In genomic region chr1:21351898-21352297, GRCh38 we compare ENCODE assay signal across 37 cellular contexts.
"Had no signal": no experiment of that assay in that cellular context is flagged by ENCODE, and none has a peak within 500 bp of the region (broad histone marks: within the 10 kb centered on the region; RNA-seq: fewer than 3 reads in every experiment).

No MANE protein-coding gene starts in this region.

- H3K9me3 Mint-ChIP-seq: activated B cell treated with CpG ODN at 0.5 μM for 24 hours; activated CD4-positive, alpha-beta memory T cell treated with anti-CD3 and anti-CD28 coated beads for 36 hours; activated CD4-positive, alpha-beta T cell treated with anti-CD3 and anti-CD28 coated beads, Interleukin-2, amount 10 ng/mL, durations not matched to agents 24 days and 14 days; activated CD8-positive, alpha-beta T cell treated with anti-CD3 and anti-CD28 coated beads for 36 hours; activated naive CD4-positive, alpha-beta T cell treated with anti-CD3 and anti-CD28 coated beads, Interleukin-2, amount 10 ng/mL, durations not matched to agents 7 days and 5 days; activated naive CD4-positive, alpha-beta T cell treated with anti-CD3 and anti-CD28 coated beads, Interleukin-2, amount 50 U/mL, for 24 hours; activated naive CD8-positive, alpha-beta T cell treated with anti-CD3 and anti-CD28 coated beads, Interleukin-2, amount 10 ng/mL, durations not matched to agents 7 days and 5 days; activated naive CD8-positive, alpha-beta T cell treated with anti-CD3 and anti-CD28 coated beads, Interleukin-2, amount 50 U/mL, for 24 hours; activated T-cell treated with anti-CD3 and anti-CD28 coated beads, Interleukin-2, amount 50 U/mL, for 4 hours; activated T-cell treated with anti-CD3 and anti-CD28 coated beads, Interleukin-2, amount 50 U/mL, for 72 hours; activated T-helper 1 cell treated with anti-CD3 and anti-CD28 coated beads, Interleukin-12 subunit alpha, Interleukin-12 subunit beta, Interleukin-2, Interleukin-4 antibody, amounts not matched to agents 30 ng/mL and 10 ng/mL and 1 ng/mL, durations not matched to agents 14 hours and 24 hours and 36 hours; activated T-helper 17 cell treated with anti-CD3 and anti-CD28 coated beads, Interleukin-2, amount 50 U/mL, for 72 hours; T-helper 1 cell treated with Interleukin-12 subunit alpha and Interleukin-12 subunit beta and Interleukin-4 antibody, amounts not matched to agents 30 μg/mL and 1 μg/mL, for 36 hours; T-helper 2 cell treated with Interferon-gamma antibody and Interleukin-4, amounts not matched to agents 5 μg/mL and 100 μg/mL, for 36 hours had no signal

- H3K4me3 Mint-ChIP-seq: activated B cell treated with CpG ODN at 0.5 μM for 24 hours; activated CD4-positive, alpha-beta memory T cell treated with anti-CD3 and anti-CD28 coated beads for 36 hours; activated CD4-positive, alpha-beta T cell treated with anti-CD3 and anti-CD28 coated beads, Interleukin-2, amount 10 ng/mL, durations not matched to agents 24 days and 14 days; activated CD8-positive, alpha-beta T cell treated with anti-CD3 and anti-CD28 coated beads for 36 hours; activated naive CD4-positive, alpha-beta T cell treated with anti-CD3 and anti-CD28 coated beads, Interleukin-2, amount 10 ng/mL, durations not matched to agents 7 days and 5 days; activated naive CD4-positive, alpha-beta T cell treated with anti-CD3 and anti-CD28 coated beads, Interleukin-2, amount 50 U/mL, for 24 hours; activated naive CD8-positive, alpha-beta T cell; activated naive CD8-positive, alpha-beta T cell treated with anti-CD3 and anti-CD28 coated beads, Interleukin-2, amount 10 ng/mL, durations not matched to agents 7 days and 5 days; activated naive CD8-positive, alpha-beta T cell treated with anti-CD3 and anti-CD28 coated beads, Interleukin-2, amount 50 U/mL, for 24 hours; activated T-cell treated with anti-CD3 and anti-CD28 coated beads, Interleukin-2, amount 50 U/mL, for 4 hours; activated T-cell treated with anti-CD3 and anti-CD28 coated beads, Interleukin-2, amount 50 U/mL, for 72 hours; activated T-helper 1 cell treated with anti-CD3 and anti-CD28 coated beads, Interleukin-12 subunit alpha, Interleukin-12 subunit beta, Interleukin-2, Interleukin-4 antibody, amounts not matched to agents 30 ng/mL and 10 ng/mL and 1 ng/mL, durations not matched to agents 14 hours and 24 hours and 36 hours; activated T-helper 17 cell treated with anti-CD3 and anti-CD28 coated beads, Interleukin-2, amount 50 U/mL, for 72 hours; T-helper 1 cell treated with Interleukin-12 subunit alpha and Interleukin-12 subunit beta and Interleukin-4 antibody, amounts not matched to agents 30 μg/mL and 1 μg/mL, for 36 hours; T-helper 2 cell treated with Interferon-gamma antibody and Interleukin-4, amounts not matched to agents 5 μg/mL and 100 μg/mL, for 36 hours had no signal

- ATAC-seq: activated CD8-positive, alpha-beta T cell treated with anti-CD3 and anti-CD28 coated beads for 36 hours; activated naive CD8-positive, alpha-beta T cell treated with anti-CD3 and anti-CD28 coated beads, Interleukin-2, amount 50 U/mL, for 24 hours; activated T-cell treated with anti-CD3 and anti-CD28 coated beads, Interleukin-2, amount 50 U/mL, for 4 hours; activated T-cell treated with anti-CD3 and anti-CD28 coated beads, Interleukin-2, amount 50 U/mL, for 72 hours; activated T-helper 17 cell treated with anti-CD3 and anti-CD28 coated beads, Interleukin-2, amount 50 U/mL, for 72 hours; body of pancreas had no signal

- DNase-seq: activated B cell treated with CpG ODN at 0.5 μM for 24 hours; activated CD4-positive, alpha-beta memory T cell treated with anti-CD3 and anti-CD28 coated beads for 36 hours; activated CD4-positive, alpha-beta T cell treated with anti-CD3 and anti-CD28 coated beads for 4 hours; activated CD4-positive, alpha-beta T cell treated with anti-CD3 and anti-CD28 coated beads, Interleukin-2, amount 10 ng/mL, durations not matched to agents 24 days and 14 days; activated CD4-positive, alpha-beta T cell treated with anti-CD3 and anti-CD28 coated beads, Interleukin-2, amount 50 U/mL, for 1 hour; activated CD4-positive, alpha-beta T cell treated with anti-CD3 and anti-CD28 coated beads, Interleukin-2, amount 50 U/mL, for 4 hours; activated CD4-positive, CD25-positive, alpha-beta regulatory T cell treated with anti-CD3 and anti-CD28 coated beads, Interleukin-2, amount 50 U/mL, for 72 hours; activated CD8-positive, alpha-beta memory T cell treated with anti-CD3 and anti-CD28 coated beads, Interleukin-2, amount 50 U/mL, for 4 hours; activated CD8-positive, alpha-beta T cell treated with anti-CD3 and anti-CD28 coated beads for 36 hours; activated effector memory CD4-positive, alpha-beta T cell treated with anti-CD3 and anti-CD28 coated beads, Interleukin-2, amount 50 U/mL, for 16 hours; activated gamma-delta T cell treated with Interleukin-2 at 50 U/mL for 16 hours; activated naive CD4-positive, alpha-beta T cell; activated naive CD4-positive, alpha-beta T cell treated with anti-CD3 and anti-CD28 coated beads, Interleukin-2, amount 10 ng/mL, durations not matched to agents 7 days and 5 days; activated naive CD8-positive, alpha-beta T cell treated with anti-CD3 and anti-CD28 coated beads, Interleukin-2, amount 10 ng/mL, durations not matched to agents 7 days and 5 days; activated naive CD8-positive, alpha-beta T cell treated with anti-CD3 and anti-CD28 coated beads, Interleukin-2, amount 50 U/mL, for 24 hours; activated T-cell treated with anti-CD3 and anti-CD28 coated beads for 4 hours; activated T-cell treated with anti-CD3 and anti-CD28 coated beads, Interleukin-2, amount 50 U/mL, for 1 hour; activated T-cell treated with anti-CD3 and anti-CD28 coated beads, Interleukin-2, amount 50 U/mL, for 4 hours; activated T-cell treated with anti-CD3 and anti-CD28 coated beads, Interleukin-2, amount 50 U/mL, for 72 hours; amygdala; anterior cingulate cortex; body of pancreas; brain microvascular endothelial cell; central memory CD4-positive, alpha-beta T cell; T-helper 1 cell; T-helper 2 cell; T-helper 9 cell had no signal

- H3K4me1 ChIP-seq: ascending aorta, body of pancreas, breast epithelium had no signal

- H3K36me3 Mint-ChIP-seq: activated CD4-positive, alpha-beta memory T cell treated with anti-CD3 and anti-CD28 coated beads for 36 hours; activated naive CD4-positive, alpha-beta T cell treated with anti-CD3 and anti-CD28 coated beads, Interleukin-2, amount 10 ng/mL, durations not matched to agents 7 days and 5 days; activated naive CD4-positive, alpha-beta T cell treated with anti-CD3 and anti-CD28 coated beads, Interleukin-2, amount 50 U/mL, for 24 hours; activated naive CD8-positive, alpha-beta T cell; activated naive CD8-positive, alpha-beta T cell treated with anti-CD3 and anti-CD28 coated beads, Interleukin-2, amount 10 ng/mL, durations not matched to agents 7 days and 5 days had no signal

- H3K27ac ChIP-seq: ascending aorta, body of pancreas, brain microvascular endothelial cell, breast epithelium, VCaP had no signal

- H3K9me3 ChIP-seq: ascending aorta, body of pancreas, breast epithelium had no signal

- H3K4me3 ChIP-seq: ascending aorta, body of pancreas, breast epithelium had no signal

- H3K27ac Mint-ChIP-seq: activated B cell treated with CpG ODN at 0.5 μM for 24 hours; activated CD4-positive, alpha-beta memory T cell treated with anti-CD3 and anti-CD28 coated beads for 36 hours; activated CD4-positive, alpha-beta T cell treated with anti-CD3 and anti-CD28 coated beads, Interleukin-2, amount 10 ng/mL, durations not matched to agents 24 days and 14 days; activated CD8-positive, alpha-beta T cell treated with anti-CD3 and anti-CD28 coated beads for 36 hours; activated naive CD4-positive, alpha-beta T cell treated with anti-CD3 and anti-CD28 coated beads, Interleukin-2, amount 10 ng/mL, durations not matched to agents 7 days and 5 days; activated naive CD4-positive, alpha-beta T cell treated with anti-CD3 and anti-CD28 coated beads, Interleukin-2, amount 50 U/mL, for 24 hours; activated naive CD8-positive, alpha-beta T cell; activated naive CD8-positive, alpha-beta T cell treated with anti-CD3 and anti-CD28 coated beads, Interleukin-2, amount 10 ng/mL, durations not matched to agents 7 days and 5 days; activated naive CD8-positive, alpha-beta T cell treated with anti-CD3 and anti-CD28 coated beads, Interleukin-2, amount 50 U/mL, for 24 hours; activated T-cell treated with anti-CD3 and anti-CD28 coated beads, Interleukin-2, amount 50 U/mL, for 72 hours; activated T-helper 17 cell treated with anti-CD3 and anti-CD28 coated beads, Interleukin-2, amount 50 U/mL, for 72 hours; T-helper 1 cell treated with Interleukin-12 subunit alpha and Interleukin-12 subunit beta and Interleukin-4 antibody, amounts not matched to agents 30 μg/mL and 1 μg/mL, for 36 hours; T-helper 2 cell treated with Interferon-gamma antibody and Interleukin-4, amounts not matched to agents 5 μg/mL and 100 μg/mL, for 36 hours had no signal

- H3K36me3 ChIP-seq: ascending aorta, brain microvascular endothelial cell, breast epithelium had no signal

- H3K4me1 Mint-ChIP-seq: activated B cell treated with CpG ODN at 0.5 μM for 24 hours; activated naive CD4-positive, alpha-beta T cell treated with anti-CD3 and anti-CD28 coated beads, Interleukin-2, amount 10 ng/mL, durations not matched to agents 7 days and 5 days had no signal

- H3K27me3 ChIP-seq: ascending aorta, body of pancreas, brain microvascular endothelial cell, breast epithelium had no signal

- FAIRE-seq: TTC549 had no signal

- H3K27me3 Mint-ChIP-seq: activated B cell treated with CpG ODN at 0.5 μM for 24 hours; activated CD4-positive, alpha-beta memory T cell treated with anti-CD3 and anti-CD28 coated beads for 36 hours; activated CD8-positive, alpha-beta T cell treated with anti-CD3 and anti-CD28 coated beads for 36 hours; activated naive CD4-positive, alpha-beta T cell treated with anti-CD3 and anti-CD28 coated beads, Interleukin-2, amount 50 U/mL, for 24 hours; activated naive CD8-positive, alpha-beta T cell; activated naive CD8-positive, alpha-beta T cell treated with anti-CD3 and anti-CD28 coated beads, Interleukin-2, amount 50 U/mL, for 24 hours; activated T-helper 17 cell treated with anti-CD3 and anti-CD28 coated beads, Interleukin-2, amount 50 U/mL, for 72 hours had no signal
